In genomic region chr3:8443829-8444791, GRCh38 we compare ENCODE assay signal across 8 cellular contexts. TPM values are rescaled to one million over a fixed set of nuclear protein-coding genes. Genes with fewer than 3 reads are reported as not detected.
A peak's percentile ranks its signal among the peaks of the same experiment; 100 is the strongest.
DNase-seq lines count a peak whose midpoint lies in the region; ATAC-seq, FAIRE-seq and TF ChIP-seq lines count a peak whose summit lies in the region.

No MANE protein-coding gene starts in this region.

- H3K79me2 ChIP-seq in PC-3 (ENCODE audit: low read length), result no peaks in the 10 kb centered on the region
- H3K79me2 ChIP-seq in H1 (ENCODE audit: control insufficient read depth in 1 of 2, insufficient read depth in 2 of 2, low read length in 2 of 2), result no peaks in the 10 kb centered on the region

- POLR2A ChIA-PET in AG04450 (lab: Yijun Ruan, JAX) (interaction anchor here (0.6 to 3.1 kb wide), 10 partner anchors 11 to 178 kb away, joined by 3 to 20 read pairs (median 4); partner anchors contain the start of gene LMCD1), HEK293T (lab: Yijun Ruan, JAX) (interaction anchor here (1.2 kb wide), 1 partner anchor 58 kb away, joined by 5 read pairs; the partner anchor contains the start of gene LMCD1), PC-3 (lab: Charles Lee; ENCODE audit: unreplicated experiment) (interaction anchor here (0.6 to 0.9 kb wide), 5 partner anchors 39 to 59 kb away, joined by 4 to 6 read pairs (median 5); partner anchors contain the start of gene LMCD1), H1 (lab: Charles Lee; ENCODE audit: partially characterized antibody) (interaction anchor here (1.0 to 1.1 kb wide), 2 partner anchors 12 to 155 kb away, joined by 3 to 4 read pairs; no protein-coding TSS in a partner anchor)

- H3K23ac ChIP-seq in H1 (ENCODE audit: insufficient read length), result no peak overlapping the region

- H3K79me1 ChIP-seq in H1 (ENCODE audit: low read depth, low read length), result no peaks in the 10 kb centered on the region

- no peak overlapping the region for H2BK120ac ChIP-seq in H1 (replicated peaks; ENCODE audit: low read depth, low read length)

- no peak for TF ChIP-seq POLR2A in H1 (IDR thresholded peaks at IDR 0.05; ENCODE audit: control extremely low read depth in 1 of 2, low read depth in 2 of 2, low read length in 2 of 2)

- H3K27me3 ChIP-seq in AG04450 (ENCODE audit: control insufficient read depth, insufficient read depth, low read length), result no peaks in the 10 kb centered on the region
- H3K27me3 ChIP-seq in PC-3 (ENCODE audit: low read length), result no peaks in the 10 kb centered on the region
- H3K27me3 ChIP-seq in H1 (replicated peaks in 1 of 4; ENCODE audit: control insufficient read depth in 3 of 4, extremely low read depth in 1 of 4, insufficient read depth in 3 of 4, low read length in 3 of 4), result no peaks in the 10 kb centered on the region
- H3K27me3 ChIP-seq in lower lobe of right lung (ENCODE audit: low read depth), result no peaks in the 10 kb centered on the region
- no peaks in the 10 kb centered on the region for H3K27me3 ChIP-seq in upper lobe of right lung

- H2BK15ac ChIP-seq in H1 (ENCODE audit: low read length), result no peak overlapping the region

- peak overlapping the region; percentile 82; the same call in 1 of the 2 replicates for H2AK5ac ChIP-seq in H1 (ENCODE audit: low read depth, low read length)

- 0 out of 2 replicates have a peak, but pooled peaks cover 2% of the 10 kb centered on the region for H3K23me2 ChIP-seq in H1 (ENCODE audit: low read depth, low read length)

- H2BK20ac ChIP-seq in H1 (ENCODE audit: low read length), result peak overlapping the region; percentile 34; the same call in 1 of the 2 replicates

- CTCF ChIA-PET in AG04450 (lab: Charles Lee) (interaction anchor here (0.6 to 6.0 kb wide), 13 partner anchors 8 to 180 kb away, joined by 3 to 159 read pairs (median 11); partner anchors contain the start of gene LMCD1), HEK293T (lab: Yijun Ruan, JAX) (interaction anchor here (0.6 to 1.0 kb wide), 4 partner anchors 55 to 178 kb away, joined by 3 to 6 read pairs (median 5); no protein-coding TSS in a partner anchor), PC-3 (lab: Charles Lee) (interaction anchor here (0.8 to 1.2 kb wide), 5 partner anchors 27 to 182 kb away, joined by 3 to 5 read pairs (median 4); no protein-coding TSS in a partner anchor), H1 (lab: Charles Lee; ENCODE audit: partially characterized antibody) (interaction anchor here (0.7 to 4.0 kb wide), 16 partner anchors 10 to 201 kb away, joined by 3 to 24 read pairs (median 3); partner anchors contain the start of genes LMCD1 and SSUH2)

- no peaks in the 10 kb centered on the region for H3K9me2 ChIP-seq in PC-3 (replicated peaks; ENCODE audit: low read length)

- H4K5ac ChIP-seq in H1 (ENCODE audit: insufficient read length, low read depth, low read length), result no peak overlapping the region

- H3K18ac ChIP-seq in H1 (ENCODE audit: extremely low read depth, low read length), result no peak overlapping the region; the same call in 1 of the 2 replicates

- H3K56ac ChIP-seq in H1 (replicated peaks; ENCODE audit: insufficient read length, low read depth, low read length), result no peak overlapping the region

- peak overlapping the region; percentile 83 for H3K4me2 ChIP-seq in PC-3 (ENCODE audit: low read length)
- peak overlapping the region; percentile 37 to 60 for H3K4me2 ChIP-seq in H1 (ENCODE audit: insufficient read depth in 1 of 2, low read depth in 2 of 2, low read length in 2 of 2)

- H3K4ac ChIP-seq in H1 (replicated peaks; ENCODE audit: insufficient read length, low read depth, low read length), result peak overlapping the region; percentile 13

- peak overlapping the region; percentile 89 for H3K27ac ChIP-seq in AG04450 (ENCODE audit: low read depth, low read length)
- H3K27ac ChIP-seq in PC-3 (ENCODE audit: low read length), result peak overlapping the region; percentile 86
- 0 out of 2 replicates have a peak overlapping the region, but pooled peaks have one; percentile 14 for H3K27ac ChIP-seq in H1 (ENCODE audit: low read depth, low read length)
- H3K27ac ChIP-seq in lower lobe of right lung, result peak overlapping the region; percentile 80
- H3K27ac ChIP-seq in upper lobe of right lung, result peak overlapping the region; percentile 86

- TF ChIP-seq RAD21 in H1 (IDR thresholded peaks at IDR 0.05 in 1 of 2, conservative IDR thresholded peaks at IDR 0.05 in 1 of 2; ENCODE audit: low read depth in 2 of 2, low read length in 2 of 2), result no peak

- no peak overlapping the region for H4K91ac ChIP-seq in H1 (replicated peaks; ENCODE audit: insufficient read length, low read length)

- H3K36me3 ChIP-seq in PC-3 (ENCODE audit: low read depth, low read length), result no peaks in the 10 kb centered on the region
- no peaks in the 10 kb centered on the region; a peak in 1 of 8 replicates for H3K36me3 ChIP-seq in H1 (ENCODE audit: control insufficient read depth in 2 of 4, insufficient read depth in 4 of 4, low read length in 3 of 4)
- no peaks in the 10 kb centered on the region for H3K36me3 ChIP-seq in lower lobe of right lung
- no peaks in the 10 kb centered on the region for H3K36me3 ChIP-seq in upper lobe of right lung

- TF ChIP-seq CTCF in AG04450 (IDR thresholded peaks at IDR 0.05; ENCODE audit: low read depth, low read length) (no peak), PC-3 (conservative IDR thresholded peaks at IDR 0.05; ENCODE audit: low read depth, low read length) (no peak), H1 (IDR thresholded peaks at IDR 0.05; ENCODE audit: control extremely low read depth in 1 of 3, insufficient read depth in 1 of 3, low read depth in 1 of 3, low read length in 3 of 3) (no peak), lower lobe of right lung (IDR thresholded peaks at IDR 0.05) (no peak), upper lobe of right lung (IDR thresholded peaks at IDR 0.05) (no peak)

- 0 out of 2 replicates have a peak overlapping the region, but pooled peaks have one; percentile 39 for H2BK12ac ChIP-seq in H1 (ENCODE audit: low read depth, low read length)

- H4K8ac ChIP-seq in H1 (ENCODE audit: extremely low read depth, insufficient read depth, low read length), result no peak overlapping the region

- H4K20me1 ChIP-seq in PC-3 (ENCODE audit: low read length) (no peaks in the 10 kb centered on the region), H1 (replicated peaks in 1 of 2; ENCODE audit: control insufficient read depth in 1 of 2, insufficient read depth in 2 of 2, low read length in 2 of 2) (no peaks in the 10 kb centered on the region)

- H2AFZ ChIP-seq in PC-3 (ENCODE audit: low read length) (peak overlapping the region; percentile 54; the same call in 1 of the 2 replicates), H1 (ENCODE audit: low read length) (no peak overlapping the region)

- peak; percentile 96 for DNase-seq in AG04450 (ENCODE audit: low read depth, low spot score)
- DNase-seq in HEK293T (ENCODE audit: extremely low spot score), result peak; percentile 50
- peak; percentile 99 for DNase-seq in PC-3
- DNase-seq in H1 (ENCODE audit: low read depth in 1 of 2, low spot score in 2 of 2), result peak; percentile 23 to 55
- DNase-seq in lower lobe of right lung, result peak; percentile 92
- DNase-seq in upper lobe of right lung, result peak; percentile 88
- DNase-seq in activated CD4-positive, alpha-beta T cell treated with anti-CD3 and anti-CD28 coated beads for 1 hour, result no peak
- no peak for DNase-seq in effector CD8-positive, alpha-beta T cell (lab: John Stamatoyannopoulos, UW)

- BruUV-seq in PC-3 (replicated peaks; lab: Mats Ljungman, UMichigan), result TSS peak; percentile 97

- H3K4me1 ChIP-seq in PC-3 (ENCODE audit: insufficient read depth, low read length), result peaks cover 52% of the 10 kb centered on the region
- peaks cover 2 to 14% (median 5%) of the 10 kb centered on the region in 4 experiments; a peak in 6 of 7 replicates for H3K4me1 ChIP-seq in H1 (replicated peaks in 1 of 4; ENCODE audit: control insufficient read depth in 3 of 4, insufficient read depth in 4 of 4, low read length in 3 of 4)
- H3K4me1 ChIP-seq in lower lobe of right lung, result peaks cover 33% of the 10 kb centered on the region
- H3K4me1 ChIP-seq in upper lobe of right lung, result peaks cover 26% of the 10 kb centered on the region

- TF ChIP-seq EP300 in H1 (IDR thresholded peaks at IDR 0.05; ENCODE audit: borderline replicate concordance in 1 of 2, low read depth in 2 of 2, low read length in 2 of 2), result no peak

- peak overlapping the region; percentile 63 for H3K9ac ChIP-seq in PC-3 (ENCODE audit: low read length)
- no peak overlapping the region; a peak in 1 of 7 replicates for H3K9ac ChIP-seq in H1 (replicated peaks in 1 of 4; ENCODE audit: extremely low read depth in 1 of 4, low read depth in 3 of 4, low read length in 3 of 4)

- ATAC-seq in PC-3 (peak; percentile 94), lower lobe of right lung (peak; percentile 97 to 98), upper lobe of right lung (peak; percentile 98)

- FAIRE-seq in H1 (lab: Jason Lieb, UNC), result peak; percentile 48

- no peaks in the 10 kb centered on the region for H3K9me3 ChIP-seq in AG04450 (ENCODE audit: control insufficient read depth, insufficient read depth, low read length)
- H3K9me3 ChIP-seq in PC-3 (ENCODE audit: low read length), result no peaks in the 10 kb centered on the region
- H3K9me3 ChIP-seq in H1 (ENCODE audit: insufficient read depth in 2 of 2, low read depth in 1 of 2, low read length in 1 of 2), result 0 out of 4 replicates have a peak, but pooled peaks cover 0 to 5% of the 10 kb centered on the region in 2 experiments
- H3K9me3 ChIP-seq in lower lobe of right lung, result no peaks in the 10 kb centered on the region
- H3K9me3 ChIP-seq in upper lobe of right lung, result no peaks in the 10 kb centered on the region

- H2BK5ac ChIP-seq in H1 (ENCODE audit: low read depth, low read length), result peak overlapping the region; percentile 15

- H3K4me3 ChIP-seq in AG04450 (ENCODE audit: low read depth, low read length) (peak overlapping the region; percentile 35; the same call in 1 of the 2 replicates), PC-3 (ENCODE audit: low read length) (peak overlapping the region; percentile 26; the same call in 1 of the 2 replicates), H1 (ENCODE audit: extremely low read depth in 1 of 4, insufficient read depth in 2 of 4, low read depth in 3 of 4, low read length in 4 of 4) (0 out of 8 replicates have a peak overlapping the region, but pooled peaks of 1 of the 4 experiments have one; percentile 15), lower lobe of right lung (no peak overlapping the region), upper lobe of right lung (no peak overlapping the region)

- WGBS in H1 (ENCODE audit: extremely low coverage in 1 of 2, insufficient coverage in 1 of 2, insufficient read length in 1 of 2, insufficient replicate concordance in 2 of 2, low coverage in 1 of 2, low lambda C conversion rate in 2 of 2, missing lambda C conversion rate in 1 of 2), 2 experiments, result 64% methylated on average over 15 of the region's 15 CpGs; no CpG with 5 or more reads in 1 of the 2 experiments

- H3K14ac ChIP-seq in H1 (ENCODE audit: insufficient read length), result no peak overlapping the region

- intact Hi-C loops in PC-3 (cut with micrococcal nuclease) (loop anchor here (1.0 kb wide), 6 partner anchors 39 to 297 kb away; partner anchors contain the start of gene LMCD1), lower lobe of right lung (cut with DNase I) (no loop called here), upper lobe of right lung (cut with DNase I) (loop anchor here (5.0 kb wide), 2 partner anchors 163 to 178 kb away; no protein-coding TSS in a partner anchor)

- H3F3A ChIP-seq in PC-3 (ENCODE audit: low read length, unreplicated experiment), result no peaks in the 10 kb centered on the region

RNA-seq across cellular contexts. Expression of gene LMCD1, which starts 57.5 kb away (rescaled TPM):
- polyA plus RNA-seq in AG04450 (2011; rRNA removed) (39.1 and 49.5 TPM in 2 replicates), H1 (2011; rRNA removed) (12.3 and 20.2 TPM in 2 replicates)
- 25.4 and 36.0 TPM in 2 replicates for polyA minus RNA-seq in AG04450 (2011; rRNA and poly(A)+ RNA removed)
- total RNA-seq in PC-3 (2014; rRNA removed) (8.2 and 9.1 TPM in 2 replicates), lower lobe of right lung (93.6 TPM), upper lobe of right lung (174 TPM)
- 26.5 and 30.1 TPM in 2 replicates for total RNA-seq in H1 (2021; fragmentation: NEBNext Ultra II Directional; extraction: Animal tissue kit (Norgen Biotek cat#: 25700))
- polyA plus RNA-seq in H1 (2011; cell fraction: cytosol; rRNA removed), result 24.9 TPM
- polyA plus RNA-seq in H1 (2011; cell fraction: nucleus; rRNA removed), result 22.4 TPM
- 17.0 to 23.2 TPM (median 19.9 TPM) in 4 replicates for polyA plus RNA-seq in H1 (2012, experiment 1 of 2)
- polyA plus RNA-seq in H1 (2012, experiment 2 of 2), result 18.9 TPM
- polyA plus RNA-seq in H1 (2013, experiment 1 of 2), result 15.1 TPM
- 14.1 TPM for polyA plus RNA-seq in H1 (2013, experiment 2 of 2)
- 11.0 and 13.7 TPM in 2 replicates for polyA minus RNA-seq in H1 (2011; rRNA and poly(A)+ RNA removed)
- 10.3 TPM for polyA minus RNA-seq in H1 (2011; cell fraction: cytosol; rRNA and poly(A)+ RNA removed)
- 19.9 TPM for polyA minus RNA-seq in H1 (2011; cell fraction: nucleus; rRNA and poly(A)+ RNA removed)

Comparison
In these comparisons a context has a peak if more than half of its experiments do, and no peak if none do; other contexts are left out.
1. DNase-seq: peak in AG04450 (single experiment), HEK293T (single experiment), PC-3 (single experiment), H1 (2 of 2), lower lobe of right lung (single experiment) and upper lobe of right lung (single experiment); none in activated CD4-positive, alpha-beta T cell treated with anti-CD3 and anti-CD28 coated beads for 1 hour (single experiment) and effector CD8-positive, alpha-beta T cell (single experiment).
2. H3K27ac ChIP-seq: peak in every context shown above with its lines; median percentile 89 in AG04450; 86 in PC-3; 86 in upper lobe of right lung; 80 in lower lobe of right lung; 14 in H1.
3. H3K4me3 ChIP-seq: peak in AG04450 (single experiment) and PC-3 (single experiment); none in lower lobe of right lung (single experiment) and upper lobe of right lung (single experiment).
4. Peak in every context shown above with its lines, with median percentiles within 50 percentile points of each other: ATAC-seq.